9 cellular contexts compared by ENCODE assay signal in the genomic region with DNA sequence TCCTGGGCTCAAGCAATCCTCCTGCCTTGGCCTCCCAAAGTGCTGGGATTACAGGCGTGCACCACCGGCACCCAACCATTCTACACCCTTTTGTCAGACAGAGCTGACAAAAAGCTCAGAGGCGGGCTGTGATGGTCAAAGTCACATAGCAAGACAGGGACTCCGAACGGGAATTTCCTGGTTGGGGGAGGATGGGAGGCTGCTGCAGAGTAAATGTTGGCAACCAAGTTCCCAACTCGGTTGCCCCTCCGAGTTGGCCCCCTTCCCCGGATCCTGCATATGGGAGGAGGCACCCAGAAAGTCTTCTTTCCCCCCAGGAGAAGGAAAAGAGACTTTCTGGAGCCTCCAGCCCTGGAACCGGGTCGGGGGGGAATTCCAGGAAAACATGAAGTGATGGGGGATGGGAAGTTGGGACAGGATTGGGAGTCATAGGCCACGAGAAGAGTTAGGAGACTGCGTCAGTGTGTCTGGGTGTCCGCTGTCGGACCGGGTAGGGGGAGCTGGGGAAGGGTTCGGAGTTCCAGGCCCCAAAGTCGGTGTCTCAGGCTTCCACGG. TPM values are rescaled to one million over a fixed set of nuclear protein-coding genes. Genes with fewer than 3 reads are reported as not detected.
DNase-seq lines count a peak whose midpoint lies in the region; ATAC-seq, FAIRE-seq and TF ChIP-seq lines count a peak whose summit lies in the region.
"Had no signal": no experiment of that assay in that cellular context is flagged by ENCODE, and none has a peak within 500 bp of the region (broad histone marks: within the 10 kb centered on the region; RNA-seq: fewer than 3 reads in every experiment).

No MANE protein-coding gene starts in this region.

- peaks cover 24% of the 10 kb centered on the region for H3K27me3 ChIP-seq in HUES48 (ENCODE audit: control insufficient read depth, insufficient read depth, low read length)
- no peaks in the 10 kb centered on the region for H3K27me3 ChIP-seq in GM12878 (replicated peaks in 1 of 2; ENCODE audit: control insufficient read depth in 2 of 2, insufficient read depth in 2 of 2, low read length in 1 of 2)
- no peaks in the 10 kb centered on the region for H3K27me3 ChIP-seq in kidney epithelial cell (ENCODE audit: control insufficient read depth, insufficient read depth, low read length)
- no peaks in the 10 kb centered on the region for H3K27me3 ChIP-seq in suprapubic skin
- H3K27me3 ChIP-seq in WERI-Rb-1 (ENCODE audit: insufficient read depth, low read depth, severe bottlenecking) = no peaks in the 10 kb centered on the region

- POLR2A ChIA-PET in GM12878 (lab: Charles Lee) = no interaction called here

- H2AFZ ChIP-seq in GM12878 (ENCODE audit: control insufficient read depth, low read depth, low read length) = peak overlapping the region; percentile 58

- TF ChIP-seq CTCF in GM12878 (IDR thresholded peaks at IDR 0.05 in 2 of 3, conservative IDR thresholded peaks at IDR 0.05 in 1 of 3; ENCODE audit: control insufficient read depth in 2 of 3, extremely low read depth in 1 of 3, insufficient read depth in 1 of 3, low read depth in 3 of 3, low read length in 3 of 3) (no peak), kidney epithelial cell (IDR thresholded peaks at IDR 0.05; ENCODE audit: insufficient read depth, low read length, poor library complexity, severe bottlenecking) (no peak), suprapubic skin (IDR thresholded peaks at IDR 0.05) (no peak), WERI-Rb-1 (IDR thresholded peaks at IDR 0.05; ENCODE audit: low read depth, low read length) (no peak)

- no peak for TF ChIP-seq RAD21 in GM12878 (IDR thresholded peaks at IDR 0.05; ENCODE audit: insufficient read depth, low read depth, low read length)

- H3K9me3 ChIP-seq in HUES48 (ENCODE audit: control insufficient read depth, insufficient read depth, low read length) = no peaks in the 10 kb centered on the region
- no peaks in the 10 kb centered on the region for H3K9me3 ChIP-seq in GM12878 (replicated peaks; ENCODE audit: control insufficient read depth, insufficient read depth, low read length)
- H3K9me3 ChIP-seq in suprapubic skin = no peaks in the 10 kb centered on the region
- H3K9me3 ChIP-seq in WERI-Rb-1 (ENCODE audit: severe bottlenecking) = no peaks in the 10 kb centered on the region

- H3K4me3 ChIP-seq in HUES48 (ENCODE audit: low read depth, low read length) = peak overlapping the region; percentile 81
- no peak overlapping the region for H3K4me3 ChIP-seq in GM12878
- H3K4me3 ChIP-seq in kidney epithelial cell (ENCODE audit: low read depth, low read length) = peak overlapping the region; percentile 49
- peak overlapping the region; percentile 58 for H3K4me3 ChIP-seq in suprapubic skin
- no peak overlapping the region for H3K4me3 ChIP-seq in WERI-Rb-1 (ENCODE audit: low read depth, low read length)

- intact Hi-C loops in GM12878 (cut with micrococcal nuclease; ENCODE audit: unreplicated experiment) = loop anchor here (5.0 kb wide), 1 partner anchor 166 kb away; no protein-coding TSS in a partner anchor

- no peaks in the 10 kb centered on the region for H3K79me2 ChIP-seq in GM12878 (ENCODE audit: control insufficient read depth, insufficient read depth, low read length)

- TF ChIP-seq POLR2A in GM12878 (IDR thresholded peaks at IDR 0.05; ENCODE audit: low read depth, low read length) (no peak), suprapubic skin (IDR thresholded peaks at IDR 0.05) (no peak)

- H3K4me1 ChIP-seq in HUES48 (ENCODE audit: control insufficient read depth, insufficient read depth, low read length) = no peaks in the 10 kb centered on the region
- no peaks in the 10 kb centered on the region; the same call in 1 of the 2 replicates for H3K4me1 ChIP-seq in GM12878 (ENCODE audit: control insufficient read depth, insufficient read depth, low read length)
- peaks cover 45% of the 10 kb centered on the region for H3K4me1 ChIP-seq in suprapubic skin

- no TSS peak for BruUV-seq in GM12878 (replicated peaks; lab: Mats Ljungman, UMichigan)

- no peak for FAIRE-seq in GM12878 (lab: Jason Lieb, UNC)

- peak overlapping the region; percentile 83; the same call in 1 of the 2 replicates for H3K4me2 ChIP-seq in GM12878 (ENCODE audit: control insufficient read depth, insufficient read depth)

- TF ChIP-seq EP300 in GM12878 (IDR thresholded peaks at IDR 0.05; ENCODE audit: borderline replicate concordance in 1 of 2, control insufficient read depth in 1 of 2, low read depth in 2 of 2, low read length in 2 of 2) = no peak
- TF ChIP-seq EP300 in suprapubic skin (IDR thresholded peaks at IDR 0.05) = no peak

- RAD21 ChIA-PET in GM12878 (lab: Charles Lee; ENCODE audit: unreplicated experiment) = interaction anchor here (0.6 to 2.1 kb wide), 4 partner anchors 21 to 497 kb away, joined by 3 to 6 read pairs (median 3); no protein-coding TSS in a partner anchor

- ATAC-seq in GM12878 (no peak), GM18867 (IDR thresholded peaks at IDR 0.05; ENCODE audit: unreplicated experiment) (no peak)

- 87% methylated on average over 18 of the region's 18 CpGs for WGBS in GM12878 (ENCODE audit: insufficient coverage, insufficient replicate concordance, low lambda C conversion rate, missing lambda C conversion rate)
- 62% methylated on average over 18 of the region's 18 CpGs for WGBS in suprapubic skin

- no peak for DNase-seq in GM12878 (ENCODE audit: low read depth, low spot score)
- no peak for DNase-seq in kidney epithelial cell (ENCODE audit: low read depth)
- no peak for DNase-seq in suprapubic skin (ENCODE audit: low spot score in 2 of 2)
- no peak for DNase-seq in midbrain (lab: John Stamatoyannopoulos, UW)
- no peak for DNase-seq in WERI-Rb-1

- no peaks in the 10 kb centered on the region for H3K36me3 ChIP-seq in HUES48 (ENCODE audit: control insufficient read depth, insufficient read depth, low read length)
- no peaks in the 10 kb centered on the region for H3K36me3 ChIP-seq in GM12878 (ENCODE audit: control insufficient read depth in 2 of 2, insufficient read depth in 2 of 2, low read length in 1 of 2)
- H3K36me3 ChIP-seq in kidney epithelial cell (ENCODE audit: control insufficient read depth, insufficient read depth, low read length) = no peaks in the 10 kb centered on the region
- peaks cover 12% of the 10 kb centered on the region for H3K36me3 ChIP-seq in suprapubic skin
- peaks cover 6% of the 10 kb centered on the region for H3K36me3 ChIP-seq in WERI-Rb-1

- peak overlapping the region; percentile 60; the same call in 1 of the 2 replicates for H3K9ac ChIP-seq in HUES48 (ENCODE audit: low read depth, low read length)
- H3K9ac ChIP-seq in GM12878 (ENCODE audit: control insufficient read depth, insufficient read depth, low read length) = peak overlapping the region; percentile 51; the same call in 1 of the 2 replicates

- CTCF ChIA-PET in GM12878 (lab: Yijun Ruan, JAX) = interaction anchor here (0.8 to 3.4 kb wide), 8 partner anchors 14 to 166 kb away, joined by 3 to 19 read pairs (median 10); a partner anchor contains a TSS

- H3K27ac ChIP-seq in HUES48 (ENCODE audit: low read depth, low read length) (no peak overlapping the region), GM12878 (ENCODE audit: control insufficient read depth, insufficient read depth) (no peak overlapping the region), suprapubic skin (peak overlapping the region; percentile 91), WERI-Rb-1 (no peak overlapping the region)
- H3K27ac ChIP-seq: VCaP had no signal

- H4K20me1 ChIP-seq in GM12878 (ENCODE audit: control insufficient read depth, insufficient read depth) = no peaks in the 10 kb centered on the region

- in situ Hi-C loops in GM12878 (cut with MboI) = no loop called here

- SMC1A ChIA-PET in GM12878 (lab: Charles Lee; ENCODE audit: uncharacterized antibody, unreplicated experiment) = interaction anchor here (0.6 to 2.1 kb wide), 6 partner anchors 11 to 208 kb away, joined by 3 to 9 read pairs (median 4); no protein-coding TSS in a partner anchor

RNA-seq across cellular contexts. Expression of a gene that starts 0.6 kb away (rescaled TPM):
- 1.2 TPM in 2 replicates for total RNA-seq in GM12878 (2013; cell fraction: nucleolus; rRNA removed)
- total RNA-seq in GM12878 (2014; rRNA removed) (2.3 and 3.3 TPM in 2 replicates), GM12878 (2014; rRNA removed; fragmentation: Illumina TruSeq; extraction: Trizol) (1.3 and 1.7 TPM in 2 replicates), GM12878 (2021) (2.2 and 2.8 TPM in 2 replicates), kidney epithelial cell (55.2 and 60.4 TPM in 2 replicates), suprapubic skin (10 to 100 TPM; 37.4 to 72.1 (median 56.0) TPM)
- polyA plus RNA-seq in GM12878 (2011; ENCODE audit: low read depth) = 3.1 TPM
- polyA plus RNA-seq in GM12878 (2011; rRNA removed) (0.78 and 1.2 TPM in 2 replicates), GM12878 (2014; fragmentation: Illumina TruSeq; extraction: Trizol) (0.24 and 0.93 TPM in 2 replicates), GM12878 (2014; fragmentation: Nextera tagmentation; extraction: Ambion mirVana) (1 to 10 TPM in 1 of 2 experiments, under 1 TPM in 1; 0.80 to 1.3 TPM), GM12878 (2014; rRNA removed) (5.6 and 8.3 TPM in 2 replicates), GM12878 (2016; fragmentation: Nextera tagmentation; extraction: Ambion mirVana) (1 to 10 TPM; 3.8 to 5.2 TPM)
- polyA plus RNA-seq in GM12878 (2011; cell fraction: cytosol; rRNA removed) = 4.0 and 4.2 TPM in 2 replicates
- polyA plus RNA-seq in GM12878 (2011; cell fraction: nucleus; rRNA removed) = 2.2 and 3.1 TPM in 2 replicates
- polyA plus RNA-seq in GM12878 (2012) = 7.1 and 7.2 TPM in 2 replicates
- 0.88 TPM in 1 of 2 replicates, not detected in the other for polyA minus RNA-seq in GM12878 (2011; rRNA and poly(A)+ RNA removed)
- polyA minus RNA-seq in GM12878 (2011; cell fraction: cytosol; rRNA and poly(A)+ RNA removed) = 1.3 TPM in 1 of 2 replicates, not detected in the other
- polyA minus RNA-seq in GM12878 (2011; cell fraction: nucleus; rRNA and poly(A)+ RNA removed) = 1.3 and 2.3 TPM in 2 replicates

RNA-seq across cellular contexts. Expression of a gene that starts 16.0 kb away (rescaled TPM):
- not detected in 2 replicates for total RNA-seq in GM12878 (2013; cell fraction: nucleolus; rRNA removed)
- total RNA-seq in GM12878 (2014; rRNA removed) (1.7 TPM in 2 replicates), GM12878 (2014; rRNA removed; fragmentation: Illumina TruSeq; extraction: Trizol) (1.2 and 1.3 TPM in 2 replicates), GM12878 (2021) (1.9 and 2.6 TPM in 2 replicates), kidney epithelial cell (5.5 and 5.6 TPM in 2 replicates), suprapubic skin (1 to 10 TPM in 3 of 4 donors, under 1 TPM in 1; 0.26 to 3.2 (median 2.5) TPM)
- not detected for polyA plus RNA-seq in GM12878 (2011; ENCODE audit: low read depth)
- polyA plus RNA-seq in GM12878 (2011; rRNA removed) (0.07 and 0.26 TPM in 2 replicates), GM12878 (2014; fragmentation: Illumina TruSeq; extraction: Trizol) (0.44 and 1.7 TPM in 2 replicates), GM12878 (2014; fragmentation: Nextera tagmentation; extraction: Ambion mirVana) (under 1 TPM in 1 of 2 experiments, not detected in 1; 0.18 TPM), GM12878 (2014; rRNA removed) (2.2 and 2.8 TPM in 2 replicates), GM12878 (2016; fragmentation: Nextera tagmentation; extraction: Ambion mirVana) (1 to 10 TPM; 1.1 to 1.5 TPM)
- 0.28 and 0.43 TPM in 2 replicates for polyA plus RNA-seq in GM12878 (2011; cell fraction: cytosol; rRNA removed)
- polyA plus RNA-seq in GM12878 (2011; cell fraction: nucleus; rRNA removed) = 0.23 and 0.42 TPM in 2 replicates
- 0.30 and 0.55 TPM in 2 replicates for polyA plus RNA-seq in GM12878 (2012)
- 0.15 and 0.26 TPM in 2 replicates for polyA minus RNA-seq in GM12878 (2011; rRNA and poly(A)+ RNA removed)
- polyA minus RNA-seq in GM12878 (2011; cell fraction: cytosol; rRNA and poly(A)+ RNA removed) = not detected in 2 replicates
- not detected in 2 replicates for polyA minus RNA-seq in GM12878 (2011; cell fraction: nucleus; rRNA and poly(A)+ RNA removed)
- total RNA-seq: subcutaneous adipose tissue had no signal

RNA-seq across cellular contexts. Expression of a gene that starts 25.6 kb away (rescaled TPM):
- total RNA-seq in GM12878 (2013; cell fraction: nucleolus; rRNA removed) = 15.6 and 17.7 TPM in 2 replicates
- total RNA-seq in GM12878 (2014; rRNA removed) (7.7 and 10.2 TPM in 2 replicates), GM12878 (2014; rRNA removed; fragmentation: Illumina TruSeq; extraction: Trizol) (2.1 and 3.7 TPM in 2 replicates), GM12878 (2021) (19.8 and 21.9 TPM in 2 replicates), kidney epithelial cell (51.7 and 55.4 TPM in 2 replicates), suprapubic skin (10 to 100 TPM; 42.3 to 54.6 (median 50.5) TPM)
- 4.3 TPM for polyA plus RNA-seq in GM12878 (2011; ENCODE audit: low read depth)
- polyA plus RNA-seq in GM12878 (2011; rRNA removed) (3.2 and 4.7 TPM in 2 replicates), GM12878 (2014; fragmentation: Illumina TruSeq; extraction: Trizol) (1.7 and 3.0 TPM in 2 replicates), GM12878 (2014; fragmentation: Nextera tagmentation; extraction: Ambion mirVana) (1 to 10 TPM in 1 of 2 experiments, under 1 TPM in 1; 0.92 to 2.6 TPM), GM12878 (2014; rRNA removed) (4.9 and 8.2 TPM in 2 replicates), GM12878 (2016; fragmentation: Nextera tagmentation; extraction: Ambion mirVana) (10 to 100 TPM; 16.4 to 20.9 TPM)
- polyA plus RNA-seq in GM12878 (2011; cell fraction: cytosol; rRNA removed) = 7.2 TPM in 2 replicates
- polyA plus RNA-seq in GM12878 (2011; cell fraction: nucleus; rRNA removed) = 35.7 and 50.1 TPM in 2 replicates
- 8.1 and 9.6 TPM in 2 replicates for polyA plus RNA-seq in GM12878 (2012)
- polyA minus RNA-seq in GM12878 (2011; rRNA and poly(A)+ RNA removed) = 4.6 and 7.0 TPM in 2 replicates
- polyA minus RNA-seq in GM12878 (2011; cell fraction: cytosol; rRNA and poly(A)+ RNA removed) = 3.4 and 6.3 TPM in 2 replicates
- polyA minus RNA-seq in GM12878 (2011; cell fraction: nucleus; rRNA and poly(A)+ RNA removed) = 20.2 and 25.1 TPM in 2 replicates

RNA-seq across cellular contexts. Expression of a gene that starts 33.6 kb away (rescaled TPM):
- total RNA-seq in GM12878 (2013; cell fraction: nucleolus; rRNA removed) = not detected in 2 replicates
- total RNA-seq in GM12878 (2014; rRNA removed) (not detected in 2 replicates), GM12878 (2014; rRNA removed; fragmentation: Illumina TruSeq; extraction: Trizol) (not detected in 2 replicates), GM12878 (2021) (not detected in 2 replicates), kidney epithelial cell (0.46 and 0.48 TPM in 2 replicates), suprapubic skin (1 to 10 TPM; 3.1 to 9.5 (median 7.6) TPM)
- not detected for polyA plus RNA-seq in GM12878 (2011; ENCODE audit: low read depth)
- polyA plus RNA-seq in GM12878 (2011; rRNA removed) (0.04 TPM in 1 of 2 replicates, not detected in the other), GM12878 (2014; fragmentation: Illumina TruSeq; extraction: Trizol) (not detected in 2 replicates), GM12878 (2014; fragmentation: Nextera tagmentation; extraction: Ambion mirVana) (not detected), GM12878 (2014; rRNA removed) (not detected in 2 replicates), GM12878 (2016; fragmentation: Nextera tagmentation; extraction: Ambion mirVana) (not detected)
- polyA plus RNA-seq in GM12878 (2011; cell fraction: cytosol; rRNA removed) = 0.01 and 0.05 TPM in 2 replicates
- 0.09 TPM in 1 of 2 replicates, not detected in the other for polyA plus RNA-seq in GM12878 (2011; cell fraction: nucleus; rRNA removed)
- not detected in 2 replicates for polyA plus RNA-seq in GM12878 (2012)
- not detected in 2 replicates for polyA minus RNA-seq in GM12878 (2011; rRNA and poly(A)+ RNA removed)
- not detected in 2 replicates for polyA minus RNA-seq in GM12878 (2011; cell fraction: cytosol; rRNA and poly(A)+ RNA removed)
- polyA minus RNA-seq in GM12878 (2011; cell fraction: nucleus; rRNA and poly(A)+ RNA removed) = not detected in 2 replicates
- total RNA-seq: subcutaneous adipose tissue had no signal

RNA-seq across cellular contexts. Expression of a gene that starts 53.3 kb away (rescaled TPM):
- total RNA-seq in GM12878 (2013; cell fraction: nucleolus; rRNA removed) = 12.8 and 13.4 TPM in 2 replicates
- total RNA-seq in GM12878 (2014; rRNA removed) = 15.6 and 18.7 TPM in 2 replicates
- total RNA-seq in GM12878 (2014; rRNA removed; fragmentation: Illumina TruSeq; extraction: Trizol) = 18.6 and 19.1 TPM in 2 replicates
- 22.1 and 22.9 TPM in 2 replicates for total RNA-seq in GM12878 (2021)
- 14.5 TPM for polyA plus RNA-seq in GM12878 (2011; ENCODE audit: low read depth)
- polyA plus RNA-seq in GM12878 (2011; rRNA removed) = 32.6 and 34.7 TPM in 2 replicates
- polyA plus RNA-seq in GM12878 (2011; cell fraction: cytosol; rRNA removed) = 30.9 and 31.9 TPM in 2 replicates
- 17.2 and 19.3 TPM in 2 replicates for polyA plus RNA-seq in GM12878 (2011; cell fraction: nucleus; rRNA removed)
- 16.8 and 17.2 TPM in 2 replicates for polyA plus RNA-seq in GM12878 (2012)
- 29.0 and 31.2 TPM in 2 replicates for polyA plus RNA-seq in GM12878 (2014; fragmentation: Illumina TruSeq; extraction: Trizol)
- 10 to 100 TPM in 1 of 2 experiments, 1 to 10 TPM in 1; 7.7 to 10.8 TPM for polyA plus RNA-seq in GM12878 (2014; fragmentation: Nextera tagmentation; extraction: Ambion mirVana)
- 20.2 and 23.1 TPM in 2 replicates for polyA plus RNA-seq in GM12878 (2014; rRNA removed)
- 10 to 100 TPM; 26.8 to 28.9 TPM for polyA plus RNA-seq in GM12878 (2016; fragmentation: Nextera tagmentation; extraction: Ambion mirVana)
- 17.8 and 22.2 TPM in 2 replicates for polyA minus RNA-seq in GM12878 (2011; rRNA and poly(A)+ RNA removed)
- 7.8 and 8.5 TPM in 2 replicates for polyA minus RNA-seq in GM12878 (2011; cell fraction: cytosol; rRNA and poly(A)+ RNA removed)
- 3.4 and 4.6 TPM in 2 replicates for polyA minus RNA-seq in GM12878 (2011; cell fraction: nucleus; rRNA and poly(A)+ RNA removed)
- 49.6 and 53.2 TPM in 2 replicates for total RNA-seq in kidney epithelial cell
- 10 to 100 TPM; 36.0 to 41.9 (median 38.9) TPM for total RNA-seq in suprapubic skin

Comparison
In these comparisons a context has a peak if more than half of its experiments do, and no peak if none do; other contexts are left out.
1. H3K4me3 ChIP-seq: peak in HUES48 (single experiment), kidney epithelial cell (single experiment) and suprapubic skin (single experiment); none in GM12878 (single experiment) and WERI-Rb-1 (single experiment).
2. RNA of a gene that starts 0.6 kb away (total RNA-seq): 37.4 to 72.1 TPM in suprapubic skin and 55.2 to 60.4 TPM in kidney epithelial cell; 1.2 to 3.3 TPM in GM12878; every median in the first group is over 4 times any median in the second.